ENCODE assay signal across 25 cellular contexts in genomic region chr1:64578270-64578973, GRCh38.
"Had no signal": no experiment of that assay in that cellular context is flagged by ENCODE, and none has a peak within 500 bp of the region (broad histone marks: within the 10 kb centered on the region; RNA-seq: fewer than 3 reads in every experiment).

No MANE protein-coding gene starts in this region.

- H3K9me3 ChIP-seq: ascending aorta, body of pancreas, Peyer's patch had no signal

- H3K27ac ChIP-seq: ascending aorta, body of pancreas, Peyer's patch, RWPE1 had no signal

- FAIRE-seq: bronchial epithelial cell had no signal

- H3K36me3 ChIP-seq: ascending aorta, Peyer's patch had no signal

- H3K27me3 ChIP-seq: ascending aorta, body of pancreas, Peyer's patch had no signal

- DNase-seq: activated CD4-positive, alpha-beta T cell treated with anti-CD3 and anti-CD28 coated beads for 48 hours; activated CD4-positive, alpha-beta T cell treated with anti-CD3 and anti-CD28 coated beads, Interleukin-2, amount 50 U/mL, for 4 hours; activated CD4-positive, CD25-positive, alpha-beta regulatory T cell treated with anti-CD3 and anti-CD28 coated beads, Interleukin-2, amount 50 U/mL, for 72 hours; activated CD8-positive, alpha-beta memory T cell treated with anti-CD3 and anti-CD28 coated beads, Interleukin-2, amount 10 ng/mL, durations not matched to agents 7 days and 5 days; activated effector memory CD4-positive, alpha-beta T cell treated with Interleukin-2 at 50 U/mL for 16 hours; activated naive CD4-positive, alpha-beta T cell treated with Interleukin-2 at 50 U/mL for 16 hours; activated naive CD8-positive, alpha-beta T cell treated with anti-CD3 and anti-CD28 coated beads, Interleukin-2, amount 50 U/mL, for 24 hours; activated T-cell treated with anti-CD3 and anti-CD28 coated beads, Interleukin-2, amount 50 U/mL, for 24 hours; amniotic stem cell; body of pancreas; Karpas-422; MM.1S; NCI-H1105 treated with DMSO at 0.1 percent for 48 hours; NCI-H146; NCI-H187 treated with DMSO at 0.1 percent for 48 hours; NCI-H2081 treated with DMSO at 0.1 percent for 48 hours; NCI-H446; NCI-H524; Peyer's patch; SHP77 treated with DMSO at 0.1 percent for 48 hours had no signal

- ATAC-seq: activated CD8-positive, alpha-beta memory T cell treated with anti-CD3 and anti-CD28 coated beads, Interleukin-2, amount 10 ng/mL, durations not matched to agents 7 days and 5 days; activated naive CD4-positive, alpha-beta T cell treated with anti-CD3 and anti-CD28 coated beads, Interleukin-2, amount 50 U/mL, for 72 hours; activated naive CD8-positive, alpha-beta T cell treated with anti-CD3 and anti-CD28 coated beads, Interleukin-2, amount 50 U/mL, for 24 hours; body of pancreas; WTC11 had no signal

- H3K4me1 ChIP-seq: ascending aorta, body of pancreas, Peyer's patch had no signal

- H3K4me3 ChIP-seq: ascending aorta, body of pancreas, Peyer's patch had no signal
